10 cellular contexts compared by ENCODE assay signal in genomic region chr16:88809068-88809675, GRCh38. TPM values are rescaled to one million over a fixed set of nuclear protein-coding genes. Genes with fewer than 3 reads are reported as not detected.
DNase-seq lines count a peak whose midpoint lies in the region; ATAC-seq, FAIRE-seq and TF ChIP-seq lines count a peak whose summit lies in the region.
"Had no signal": no experiment of that assay in that cellular context is flagged by ENCODE, and none has a peak within 500 bp of the region (broad histone marks: within the 10 kb centered on the region; RNA-seq: fewer than 3 reads in every experiment).

No MANE protein-coding gene starts in this region.

- CTCF ChIA-PET in OCI-LY7 (lab: Charles Lee; ENCODE audit: unreplicated experiment) = interaction anchor here (1.0 kb wide), 1 partner anchor 42 kb away, joined by 3 read pairs; no protein-coding TSS in a partner anchor
- CTCF ChIA-PET in K562 (lab: Yijun Ruan, JAX; ENCODE audit: low intra/inter-chr PET ratio) = no interaction called here

- peak; percentile 68 for TF ChIP-seq POLR2A in K562 (conservative IDR thresholded peaks at IDR 0.05)

- H3K36me3 ChIP-seq in BE2C (peaks cover 67% of the 10 kb centered on the region), DND-41 (ENCODE audit: insufficient read depth, low read length) (peaks cover 67% of the 10 kb centered on the region), OCI-LY7 (ENCODE audit: insufficient read depth, low read length) (peaks cover 66% of the 10 kb centered on the region), K562 (ENCODE audit: control insufficient read depth, insufficient read depth, low read length) (peaks cover 69% of the 10 kb centered on the region; the same call in 2 of the 3 replicates)

- ATAC-seq in DND-41 (ENCODE audit: insufficient read depth, low read depth) (no peak), K562 (no peak), foreskin keratinocyte (no peak), GM18520 (IDR thresholded peaks at IDR 0.05; ENCODE audit: unreplicated experiment) (no peak)
- ATAC-seq: gastroesophageal sphincter had no signal

- H2AFZ ChIP-seq in DND-41 (ENCODE audit: low read depth, low read length) (no peak overlapping the region), OCI-LY7 (ENCODE audit: low read length) (no peak overlapping the region), K562 (ENCODE audit: low read depth, low read length) (no peak overlapping the region)

- TF ChIP-seq EP300 in K562 (IDR thresholded peaks at IDR 0.05; ENCODE audit: low read length) = no peak

- H3K27me3 ChIP-seq in BE2C = peaks cover 4% of the 10 kb centered on the region; the same call in 1 of the 2 replicates
- no peaks in the 10 kb centered on the region for H3K27me3 ChIP-seq in DND-41 (ENCODE audit: insufficient read depth, low read length, poor library complexity)
- H3K27me3 ChIP-seq in K562 (ENCODE audit: control insufficient read depth in 2 of 2, insufficient read depth in 2 of 2, low read length in 2 of 2) = no peaks in the 10 kb centered on the region; a peak in 1 of 5 replicates
- no peaks in the 10 kb centered on the region for H3K27me3 ChIP-seq in foreskin keratinocyte

- 74% methylated on average over 10 of the region's 10 CpGs for WGBS in K562 (ENCODE audit: insufficient coverage, low coverage, missing lambda C conversion rate)

- no TSS peak for BruUV-seq in OCI-LY7 (replicated peaks; lab: Mats Ljungman, UMichigan)
- no TSS peak for BruUV-seq in K562 (replicated peaks; lab: Mats Ljungman, UMichigan)

- peaks cover 5% of the 10 kb centered on the region; the same call in 1 of the 2 replicates for H3K9me3 ChIP-seq in BE2C
- H3K9me3 ChIP-seq in DND-41 (ENCODE audit: insufficient read depth, low read length, severe bottlenecking) = no peaks in the 10 kb centered on the region
- H3K9me3 ChIP-seq in OCI-LY7 (ENCODE audit: low read length) = no peaks in the 10 kb centered on the region
- H3K9me3 ChIP-seq in K562 (replicated peaks; ENCODE audit: control insufficient read depth, insufficient read depth, low read depth, low read length) = no peaks in the 10 kb centered on the region
- H3K9me3 ChIP-seq: gastroesophageal sphincter had no signal

- in situ Hi-C loops in K562 (cut with MboI) = no loop called here

- H3K9ac ChIP-seq in DND-41 (ENCODE audit: low read depth, low read length) (peak overlapping the region; percentile 84), K562 (ENCODE audit: insufficient read depth in 1 of 2, low read depth in 2 of 2, low read length in 2 of 2) (peak overlapping the region in 1 of 2 experiments; percentile 99; a peak in 3 of 4 replicates)

- DNase-seq in BE2C (peak; percentile 61), DND-41 (no peak), OCI-LY7 (ENCODE audit: low spot score) (no peak), K562 (ENCODE audit: extremely low read depth in 1 of 4, low spot score in 3 of 4) (peak in 1 of 4 experiments; percentile 50), retina (no peak), foreskin keratinocyte (no peak)
- no peak for DNase-seq in stimulated activated naive CD4-positive, alpha-beta T cell treated with Interleukin-2 at 50 U/mL for 16 hours (lab: John Stamatoyannopoulos, UW)

- no peak overlapping the region for H3K4me3 ChIP-seq in BE2C (ENCODE audit: low read depth, low read length)
- H3K4me3 ChIP-seq in DND-41 (ENCODE audit: low read depth in 1 of 2, low read length in 2 of 2) = peak overlapping the region in 1 of 2 experiments; percentile 93; a peak in 2 of 4 replicates
- peak overlapping the region; percentile 75 for H3K4me3 ChIP-seq in OCI-LY7 (ENCODE audit: low read depth, low read length, poor library complexity, severe bottlenecking)
- H3K4me3 ChIP-seq in K562 = peak overlapping the region; percentile 64; the same call in 1 of the 2 replicates
- H3K4me3 ChIP-seq: gastroesophageal sphincter had no signal

- H3K27ac ChIP-seq in DND-41 (ENCODE audit: low read length) (peak overlapping the region; percentile 93), OCI-LY7 (ENCODE audit: low read depth, low read length, poor library complexity, severe bottlenecking) (peak overlapping the region; percentile 76), K562 (ENCODE audit: extremely low read depth, low read depth, low read length) (peak overlapping the region; percentile 16; the same call in 2 of the 3 replicates), foreskin keratinocyte (no peak overlapping the region)

- POLR2A ChIA-PET in OCI-LY7 (lab: Charles Lee) (interaction anchor here (1.7 to 2.4 kb wide), 2 partner anchors 8 to 384 kb away, joined by 6 to 10 read pairs; no protein-coding TSS in a partner anchor), K562 (lab: Yijun Ruan, JAX) (interaction anchor here (0.6 to 6.1 kb wide), 12 partner anchors 9 to 372 kb away, joined by 3 to 50 read pairs (median 8); partner anchors contain the start of gene PIEZO1)

- H3K79me2 ChIP-seq in DND-41 (ENCODE audit: insufficient read depth, low read length) (peaks cover 77% of the 10 kb centered on the region), OCI-LY7 (ENCODE audit: insufficient read depth, low read depth, low read length) (peaks cover 34% of the 10 kb centered on the region), K562 (ENCODE audit: control insufficient read depth, insufficient read depth, low read length) (peaks cover 67% of the 10 kb centered on the region)

- peak; percentile 35 for FAIRE-seq in K562 (lab: Jason Lieb, UNC)
- FAIRE-seq: colon had no signal

- TF ChIP-seq CTCF in BE2C (IDR thresholded peaks at IDR 0.05; ENCODE audit: low read depth, low read length) = no peak
- TF ChIP-seq CTCF in DND-41 (IDR thresholded peaks at IDR 0.05; ENCODE audit: borderline replicate concordance, extremely low read depth, low read length, poor library complexity, severe bottlenecking) = no peak
- TF ChIP-seq CTCF in OCI-LY7 (conservative IDR thresholded peaks at IDR 0.05; ENCODE audit: low read length) = no peak
- TF ChIP-seq CTCF in K562 (IDR thresholded peaks at IDR 0.05 in 2 of 3, conservative IDR thresholded peaks at IDR 0.05 in 1 of 3; ENCODE audit: insufficient read depth in 2 of 3, low read depth in 1 of 3, low read length in 3 of 3) = no peak
- TF ChIP-seq CTCF in foreskin keratinocyte (conservative IDR thresholded peaks at IDR 0.05) = no peak

- no peak for TF ChIP-seq RAD21 in K562 (CRISPR knock-in tag; conservative IDR thresholded peaks at IDR 0.05 in 1 of 2, IDR thresholded peaks at IDR 0.05 in 1 of 2)

- H3K9me1 ChIP-seq in K562 (ENCODE audit: control insufficient read depth, insufficient read depth, low read length) = no peaks in the 10 kb centered on the region

- intact Hi-C loops in OCI-LY7 (cut with micrococcal nuclease; ENCODE audit: unreplicated experiment) (no loop called here), K562 (cut with micrococcal nuclease) (loop anchor here (10.0 kb wide), 1 partner anchor 756 kb away; the partner anchor contains the start of gene RPL13)

- peaks cover 69% of the 10 kb centered on the region for H4K20me1 ChIP-seq in DND-41 (ENCODE audit: insufficient read depth, low read length)
- H4K20me1 ChIP-seq in OCI-LY7 (ENCODE audit: insufficient read depth, low read length) = no peaks in the 10 kb centered on the region
- peaks cover 34% of the 10 kb centered on the region; the same call in 1 of the 2 replicates for H4K20me1 ChIP-seq in K562 (replicated peaks; ENCODE audit: control insufficient read depth, insufficient read depth, low read length)

- H3K4me1 ChIP-seq in BE2C (peaks cover 9% of the 10 kb centered on the region), DND-41 (ENCODE audit: insufficient read depth, low read length) (peaks cover 78% of the 10 kb centered on the region), OCI-LY7 (ENCODE audit: insufficient read depth, low read length, poor library complexity, severe bottlenecking) (peaks cover 37% of the 10 kb centered on the region), K562 (replicated peaks in 1 of 2; ENCODE audit: control insufficient read depth in 2 of 2, insufficient read depth in 2 of 2, low read length in 2 of 2) (peaks cover 14 to 90% of the 10 kb centered on the region in 2 experiments), foreskin keratinocyte (no peaks in the 10 kb centered on the region)

- no peaks in the 10 kb centered on the region for H3K9me2 ChIP-seq in OCI-LY7 (ENCODE audit: insufficient read depth, low read length)

- peak overlapping the region; percentile 98 for H3K4me2 ChIP-seq in DND-41 (ENCODE audit: insufficient read depth, low read length)
- peak overlapping the region; percentile 74 for H3K4me2 ChIP-seq in OCI-LY7 (ENCODE audit: low read length)
- peak overlapping the region; percentile 96; the same call in 1 of the 2 replicates for H3K4me2 ChIP-seq in K562 (ENCODE audit: insufficient read depth, low read length)

RNA-seq across cellular contexts. Expression of gene APRT, which starts 2.6 kb away (rescaled TPM):
- polyA plus RNA-seq in BE2C (2012; ENCODE audit: insufficient read depth, insufficient read length, low read depth) = 391 TPM
- total RNA-seq in OCI-LY7 (2014; rRNA removed; shearing (Covaris generic)) = 168 and 216 TPM in 2 replicates
- total RNA-seq in OCI-LY7 (2022) = 118 and 151 TPM in 2 replicates
- 35.4 and 135 TPM in 2 replicates for total RNA-seq in K562 (2011; cell fraction: chromatin; rRNA removed; ENCODE audit: low replicate concordance)
- total RNA-seq in K562 (2011; cell fraction: nucleolus; rRNA removed) = 138 and 183 TPM in 2 replicates
- 82.7 and 89.3 TPM in 2 replicates for total RNA-seq in K562 (2011; cell fraction: nucleoplasm; rRNA removed)
- 409 and 555 TPM in 2 replicates for total RNA-seq in K562 (2014; rRNA removed)
- 86.2 and 129 TPM in 2 replicates for total RNA-seq in K562 (2014; rRNA removed; fragmentation: Illumina TruSeq; extraction: Trizol)
- 213 and 224 TPM in 2 replicates for total RNA-seq in K562 (2015; rRNA removed; fragmentation: Illumina TruSeq; extraction: Trizol)
- total RNA-seq in K562 (2021) = 340 and 359 TPM in 2 replicates
- polyA plus RNA-seq in K562 (2011; rRNA removed) = 146 and 234 TPM in 2 replicates
- 130 and 287 TPM in 2 replicates for polyA plus RNA-seq in K562 (2011; cell fraction: cytosol; rRNA removed)
- polyA plus RNA-seq in K562 (2011; cell fraction: nucleus; rRNA removed) = 161 and 192 TPM in 2 replicates
- polyA plus RNA-seq in K562 (2012) = 290 and 337 TPM in 2 replicates
- polyA plus RNA-seq in K562 (2014; fragmentation: Illumina TruSeq; extraction: Trizol) = 94.4 and 200 TPM in 2 replicates
- 100 to 1,000 TPM in 1 of 2 experiments, 10 to 100 TPM in 1; 41.7 to 116 TPM for polyA plus RNA-seq in K562 (2014; fragmentation: Nextera tagmentation; extraction: Ambion mirVana)
- 354 and 422 TPM in 2 replicates for polyA plus RNA-seq in K562 (2014; rRNA removed)
- 17.6 and 29.0 TPM in 2 replicates for polyA minus RNA-seq in K562 (2011; rRNA and poly(A)+ RNA removed)
- polyA minus RNA-seq in K562 (2011; cell fraction: cytosol; rRNA and poly(A)+ RNA removed) = 127 and 142 TPM in 2 replicates
- 49.9 and 62.3 TPM in 2 replicates for polyA minus RNA-seq in K562 (2011; cell fraction: nucleus; rRNA and poly(A)+ RNA removed)
- total RNA-seq in foreskin keratinocyte = 174 and 188 TPM in 2 replicates
- polyA plus RNA-seq in foreskin keratinocyte = 312 and 330 TPM in 2 replicates

RNA-seq across cellular contexts. Expression of gene CDT1, which starts 5.6 kb away (rescaled TPM):
- 27.8 TPM for polyA plus RNA-seq in BE2C (2012; ENCODE audit: insufficient read depth, insufficient read length, low read depth)
- 82.7 and 90.2 TPM in 2 replicates for total RNA-seq in OCI-LY7 (2014; rRNA removed; shearing (Covaris generic))
- total RNA-seq in OCI-LY7 (2022) (108 and 150 TPM in 2 replicates), K562 (2014; rRNA removed) (114 and 119 TPM in 2 replicates), K562 (2014; rRNA removed; fragmentation: Illumina TruSeq; extraction: Trizol) (3.4 and 4.4 TPM in 2 replicates), K562 (2015; rRNA removed; fragmentation: Illumina TruSeq; extraction: Trizol) (14.4 and 17.9 TPM in 2 replicates), K562 (2021) (173 and 178 TPM in 2 replicates), foreskin keratinocyte (24.1 and 26.3 TPM in 2 replicates)
- 14.1 and 55.6 TPM in 2 replicates for total RNA-seq in K562 (2011; cell fraction: chromatin; rRNA removed; ENCODE audit: low replicate concordance)
- total RNA-seq in K562 (2011; cell fraction: nucleolus; rRNA removed) = 67.5 and 87.8 TPM in 2 replicates
- total RNA-seq in K562 (2011; cell fraction: nucleoplasm; rRNA removed) = 29.4 and 38.8 TPM in 2 replicates
- polyA plus RNA-seq in K562 (2011; rRNA removed) (14.2 and 29.4 TPM in 2 replicates), K562 (2014; fragmentation: Illumina TruSeq; extraction: Trizol) (9.3 and 47.1 TPM in 2 replicates), K562 (2014; fragmentation: Nextera tagmentation; extraction: Ambion mirVana) (1 to 10 TPM in 1 of 2 experiments, under 1 TPM in 1; 0.92 to 1.6 TPM), K562 (2014; rRNA removed) (53.6 and 65.8 TPM in 2 replicates), foreskin keratinocyte (27.5 and 27.9 TPM in 2 replicates)
- polyA plus RNA-seq in K562 (2011; cell fraction: cytosol; rRNA removed) = 48.5 and 101 TPM in 2 replicates
- 38.4 and 58.3 TPM in 2 replicates for polyA plus RNA-seq in K562 (2011; cell fraction: nucleus; rRNA removed)
- polyA plus RNA-seq in K562 (2012) = 68.4 and 200 TPM in 2 replicates
- 9.8 and 10.4 TPM in 2 replicates for polyA minus RNA-seq in K562 (2011; rRNA and poly(A)+ RNA removed)
- 102 and 178 TPM in 2 replicates for polyA minus RNA-seq in K562 (2011; cell fraction: cytosol; rRNA and poly(A)+ RNA removed)
- 25.2 and 25.9 TPM in 2 replicates for polyA minus RNA-seq in K562 (2011; cell fraction: nucleus; rRNA and poly(A)+ RNA removed)

RNA-seq across cellular contexts. Expression of gene PIEZO1, which starts 24.2 kb away (rescaled TPM):
- 21.7 TPM for polyA plus RNA-seq in BE2C (2012; ENCODE audit: insufficient read depth, insufficient read length, low read depth)
- total RNA-seq in OCI-LY7 (2014; rRNA removed; shearing (Covaris generic)) = 123 and 144 TPM in 2 replicates
- total RNA-seq in OCI-LY7 (2022) (154 and 157 TPM in 2 replicates), K562 (2014; rRNA removed) (213 and 305 TPM in 2 replicates), K562 (2014; rRNA removed; fragmentation: Illumina TruSeq; extraction: Trizol) (44.5 and 45.2 TPM in 2 replicates), K562 (2015; rRNA removed; fragmentation: Illumina TruSeq; extraction: Trizol) (97.9 and 113 TPM in 2 replicates), K562 (2021) (354 and 432 TPM in 2 replicates), foreskin keratinocyte (184 and 213 TPM in 2 replicates)
- total RNA-seq in K562 (2011; cell fraction: chromatin; rRNA removed; ENCODE audit: low replicate concordance) = 759 and 2,233 TPM in 2 replicates
- total RNA-seq in K562 (2011; cell fraction: nucleolus; rRNA removed) = 1,565 and 1,591 TPM in 2 replicates
- 1,027 and 1,219 TPM in 2 replicates for total RNA-seq in K562 (2011; cell fraction: nucleoplasm; rRNA removed)
- polyA plus RNA-seq in K562 (2011; rRNA removed) (131 and 170 TPM in 2 replicates), K562 (2014; fragmentation: Illumina TruSeq; extraction: Trizol) (146 and 201 TPM in 2 replicates), K562 (2014; fragmentation: Nextera tagmentation; extraction: Ambion mirVana) (1 to 10 TPM; 3.6 to 9.6 TPM), K562 (2014; rRNA removed) (319 and 383 TPM in 2 replicates), foreskin keratinocyte (190 and 238 TPM in 2 replicates)
- 143 and 281 TPM in 2 replicates for polyA plus RNA-seq in K562 (2011; cell fraction: cytosol; rRNA removed)
- polyA plus RNA-seq in K562 (2011; cell fraction: nucleus; rRNA removed) = 1,334 and 2,777 TPM in 2 replicates
- 266 and 440 TPM in 2 replicates for polyA plus RNA-seq in K562 (2012)
- polyA minus RNA-seq in K562 (2011; rRNA and poly(A)+ RNA removed) = 56.6 and 97.2 TPM in 2 replicates
- polyA minus RNA-seq in K562 (2011; cell fraction: cytosol; rRNA and poly(A)+ RNA removed) = 155 and 200 TPM in 2 replicates
- 321 and 450 TPM in 2 replicates for polyA minus RNA-seq in K562 (2011; cell fraction: nucleus; rRNA and poly(A)+ RNA removed)

RNA-seq across cellular contexts. Expression of gene GALNS, which starts 47.6 kb away (rescaled TPM):
- polyA plus RNA-seq in BE2C (2012; ENCODE audit: insufficient read depth, insufficient read length, low read depth) = 15.2 TPM
- 17.2 and 18.5 TPM in 2 replicates for total RNA-seq in OCI-LY7 (2014; rRNA removed; shearing (Covaris generic))
- total RNA-seq in OCI-LY7 (2022) (44.7 and 49.0 TPM in 2 replicates), K562 (2014; rRNA removed) (3.4 and 5.4 TPM in 2 replicates), K562 (2014; rRNA removed; fragmentation: Illumina TruSeq; extraction: Trizol) (2.4 and 4.1 TPM in 2 replicates), K562 (2015; rRNA removed; fragmentation: Illumina TruSeq; extraction: Trizol) (5.6 and 5.9 TPM in 2 replicates), K562 (2021) (12.3 and 13.2 TPM in 2 replicates), foreskin keratinocyte (15.9 and 16.7 TPM in 2 replicates)
- total RNA-seq in K562 (2011; cell fraction: chromatin; rRNA removed; ENCODE audit: low replicate concordance) = 69.8 and 180 TPM in 2 replicates
- 70.5 and 71.6 TPM in 2 replicates for total RNA-seq in K562 (2011; cell fraction: nucleolus; rRNA removed)
- 50.8 and 56.2 TPM in 2 replicates for total RNA-seq in K562 (2011; cell fraction: nucleoplasm; rRNA removed)
- polyA plus RNA-seq in K562 (2011; rRNA removed) (3.9 and 4.3 TPM in 2 replicates), K562 (2014; fragmentation: Illumina TruSeq; extraction: Trizol) (6.0 and 7.0 TPM in 2 replicates), K562 (2014; fragmentation: Nextera tagmentation; extraction: Ambion mirVana) (under 1 TPM; 0.38 to 0.63 TPM), K562 (2014; rRNA removed) (6.7 and 8.6 TPM in 2 replicates), foreskin keratinocyte (15.5 and 18.0 TPM in 2 replicates)
- polyA plus RNA-seq in K562 (2011; cell fraction: cytosol; rRNA removed) = 3.9 and 9.1 TPM in 2 replicates
- polyA plus RNA-seq in K562 (2011; cell fraction: nucleus; rRNA removed) = 20.2 and 34.5 TPM in 2 replicates
- polyA plus RNA-seq in K562 (2012) = 11.1 and 16.0 TPM in 2 replicates
- 1.9 and 3.7 TPM in 2 replicates for polyA minus RNA-seq in K562 (2011; rRNA and poly(A)+ RNA removed)
- 3.2 and 3.3 TPM in 2 replicates for polyA minus RNA-seq in K562 (2011; cell fraction: cytosol; rRNA and poly(A)+ RNA removed)
- polyA minus RNA-seq in K562 (2011; cell fraction: nucleus; rRNA and poly(A)+ RNA removed) = 7.0 and 7.8 TPM in 2 replicates

RNA-seq across cellular contexts. Expression of gene TRAPPC2L, which starts 47.8 kb away (rescaled TPM):
- 252 TPM for polyA plus RNA-seq in BE2C (2012; ENCODE audit: insufficient read depth, insufficient read length, low read depth)
- 27.3 and 27.6 TPM in 2 replicates for total RNA-seq in OCI-LY7 (2014; rRNA removed; shearing (Covaris generic))
- total RNA-seq in OCI-LY7 (2022) (34.2 and 44.9 TPM in 2 replicates), K562 (2014; rRNA removed) (60.4 and 77.5 TPM in 2 replicates), K562 (2014; rRNA removed; fragmentation: Illumina TruSeq; extraction: Trizol) (92.6 and 126 TPM in 2 replicates), K562 (2015; rRNA removed; fragmentation: Illumina TruSeq; extraction: Trizol) (61.1 and 69.1 TPM in 2 replicates), K562 (2021) (89.1 and 92.6 TPM in 2 replicates), foreskin keratinocyte (61.8 and 62.2 TPM in 2 replicates)
- 43.1 and 83.7 TPM in 2 replicates for total RNA-seq in K562 (2011; cell fraction: chromatin; rRNA removed; ENCODE audit: low replicate concordance)
- total RNA-seq in K562 (2011; cell fraction: nucleolus; rRNA removed) = 64.3 and 69.7 TPM in 2 replicates
- total RNA-seq in K562 (2011; cell fraction: nucleoplasm; rRNA removed) = 53.0 and 53.7 TPM in 2 replicates
- polyA plus RNA-seq in K562 (2011; rRNA removed) (124 and 163 TPM in 2 replicates), K562 (2014; fragmentation: Illumina TruSeq; extraction: Trizol) (97.5 and 104 TPM in 2 replicates), K562 (2014; fragmentation: Nextera tagmentation; extraction: Ambion mirVana) (100 to 1,000 TPM; 345 to 398 TPM), K562 (2014; rRNA removed) (92.4 and 99.1 TPM in 2 replicates), foreskin keratinocyte (105 and 118 TPM in 2 replicates)
- polyA plus RNA-seq in K562 (2011; cell fraction: cytosol; rRNA removed) = 94.2 and 150 TPM in 2 replicates
- 96.2 and 120 TPM in 2 replicates for polyA plus RNA-seq in K562 (2011; cell fraction: nucleus; rRNA removed)
- 69.9 and 168 TPM in 2 replicates for polyA plus RNA-seq in K562 (2012)
- 28.3 and 55.3 TPM in 2 replicates for polyA minus RNA-seq in K562 (2011; rRNA and poly(A)+ RNA removed)
- 24.9 and 30.9 TPM in 2 replicates for polyA minus RNA-seq in K562 (2011; cell fraction: cytosol; rRNA and poly(A)+ RNA removed)
- polyA minus RNA-seq in K562 (2011; cell fraction: nucleus; rRNA and poly(A)+ RNA removed) = 30.4 and 33.3 TPM in 2 replicates
